8 cellular contexts compared by ENCODE assay signal in the genomic region with DNA sequence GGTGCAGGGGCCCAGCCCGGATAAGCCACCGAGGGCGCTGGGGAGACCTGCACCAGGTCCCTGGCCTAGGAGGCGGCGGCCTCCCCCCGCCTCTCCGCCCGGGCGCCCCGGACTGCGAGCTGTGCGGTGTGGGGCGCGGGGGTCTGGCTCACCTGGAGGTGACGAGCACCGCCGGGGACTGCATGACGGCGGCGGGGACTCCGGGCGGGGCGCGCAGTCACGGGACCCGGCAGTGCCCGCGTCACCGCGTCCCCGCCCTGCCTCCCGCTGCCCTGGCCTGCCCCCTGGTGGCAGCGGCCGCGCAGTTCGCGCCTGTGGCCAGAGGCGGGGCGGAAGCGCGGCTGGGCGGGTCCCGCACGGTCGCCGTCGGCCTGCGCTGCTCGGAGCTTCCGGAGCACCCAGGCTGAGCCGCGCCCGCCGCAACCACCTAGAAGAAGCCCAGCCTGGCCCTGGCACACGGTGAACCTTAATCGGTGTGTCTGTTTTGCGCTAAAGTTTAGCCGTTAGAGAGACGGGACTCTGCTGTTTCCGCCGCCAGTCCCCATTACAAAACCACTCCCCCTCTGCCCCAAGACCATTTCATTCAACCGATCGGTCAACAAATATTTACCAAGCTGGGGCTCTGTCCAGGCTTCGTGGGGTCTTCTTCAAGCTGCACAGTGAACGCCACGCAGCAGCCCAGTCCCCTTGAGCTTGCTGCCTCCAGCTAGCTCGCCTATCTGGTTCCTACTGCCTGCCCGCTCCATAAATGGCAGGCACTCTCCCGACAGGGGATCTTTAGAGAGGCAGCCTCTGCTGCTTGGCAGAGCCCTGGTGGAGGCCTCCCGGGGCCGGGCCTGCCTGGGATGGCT. TPM values are rescaled to one million over a fixed set of nuclear protein-coding genes. Genes with fewer than 3 reads are reported as not detected.
DNase-seq lines count a peak whose midpoint lies in the region; ATAC-seq and TF ChIP-seq lines count a peak whose summit lies in the region.

A gene with protein sequence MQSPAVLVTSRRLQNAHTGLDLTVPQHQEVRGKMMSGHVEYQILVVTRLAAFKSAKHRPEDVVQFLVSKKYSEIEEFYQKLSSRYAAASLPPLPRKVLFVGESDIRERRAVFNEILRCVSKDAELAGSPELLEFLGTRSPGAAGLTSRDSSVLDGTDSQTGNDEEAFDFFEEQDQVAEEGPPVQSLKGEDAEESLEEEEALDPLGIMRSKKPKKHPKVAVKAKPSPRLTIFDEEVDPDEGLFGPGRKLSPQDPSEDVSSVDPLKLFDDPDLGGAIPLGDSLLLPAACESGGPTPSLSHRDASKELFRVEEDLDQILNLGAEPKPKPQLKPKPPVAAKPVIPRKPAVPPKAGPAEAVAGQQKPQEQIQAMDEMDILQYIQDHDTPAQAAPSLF (minus strand): TSS at position 219 of the 851 bp plus-strand sequence. CDS start 35 bp downstream, at position 184.

- H3K36me3 ChIP-seq in Panc1 (ENCODE audit: control insufficient read depth, insufficient read depth, low read length), result no peaks in the 10 kb centered on the region

- no peaks in the 10 kb centered on the region for H3K27me3 ChIP-seq in Panc1 (ENCODE audit: control insufficient read depth, insufficient read depth, low read length)

- H3K27me3 Mint-ChIP-seq in naive thymus-derived CD8-positive, alpha-beta T cell, result peaks cover 0 to 3% (median 0%) of the 10 kb centered on the region in 5 donors

- peak within 1 kb of the TSS; percentile 94 to 98 (median 97) for H3K27ac Mint-ChIP-seq in naive thymus-derived CD8-positive, alpha-beta T cell

- peak within 1 kb of the TSS; percentile 87 to 93 for H3K4me3 ChIP-seq in Panc1 (ENCODE audit: low read depth in 2 of 2, low read length in 2 of 2)

- H3K27ac ChIP-seq in Panc1 (ENCODE audit: low read length), result peak within 1 kb of the TSS; percentile 88

- intact Hi-C loops in Panc1 (cut with micrococcal nuclease; ENCODE audit: unreplicated experiment), result loop anchor here (5.0 kb wide), 1 partner anchor 209 kb away; no protein-coding TSS in a partner anchor

- no peaks in the 10 kb centered on the region for H3K9me3 Mint-ChIP-seq in naive thymus-derived CD8-positive, alpha-beta T cell

- H3K4me1 ChIP-seq in Panc1 (ENCODE audit: control insufficient read depth, insufficient read depth, low read length), result peaks cover 9% of the 10 kb centered on the region

- H3K36me3 Mint-ChIP-seq in naive thymus-derived CD8-positive, alpha-beta T cell, result peaks cover 0 to 4% (median 0%) of the 10 kb centered on the region in 3 donors

- TF ChIP-seq CTCF in Panc1 (IDR thresholded peaks at IDR 0.05), result peak; percentile 98

- CTCF ChIA-PET in Panc1 (lab: Charles Lee), result interaction anchor here (0.6 to 1.0 kb wide), 4 partner anchors 165 to 354 kb away, joined by 3 to 12 read pairs (median 3); no protein-coding TSS in a partner anchor

- H3K4me3 Mint-ChIP-seq in naive thymus-derived CD8-positive, alpha-beta T cell, result peak within 1 kb of the TSS; percentile 79 to 95 (median 88)

- POLR2A ChIA-PET in Panc1 (lab: Charles Lee), result interaction anchor here (0.6 kb wide), 1 partner anchor 204 kb away, joined by 5 read pairs; no protein-coding TSS in a partner anchor
- POLR2A ChIA-PET in naive thymus-derived CD8-positive, alpha-beta T cell (lab: Charles Lee), result interaction anchor here (0.8 to 4.0 kb wide), 12 partner anchors 9 to 782 kb away, joined by 3 to 65 read pairs (median 4); a partner anchor contains a TSS

- in situ Hi-C loops in Panc1 (cut with HindIII; ENCODE audit: low pct_unique_long_range_greater_than_20kb, low sequenced_read_pairs), result no loop called here

- peaks cover 27 to 45% (median 37%) of the 10 kb centered on the region in 4 donors for H3K4me1 Mint-ChIP-seq in naive thymus-derived CD8-positive, alpha-beta T cell

- ATAC-seq in GM21447 (IDR thresholded peaks at IDR 0.05; ENCODE audit: unreplicated experiment) (peak; percentile 92), Panc1 (peak; percentile 98)
- ATAC-seq in naive thymus-derived CD8-positive, alpha-beta T cell, result peak; percentile 90 to 93

- no TSS peak for BruUV-seq in Panc1 (replicated peaks; lab: Mats Ljungman, UMichigan)

- peak; percentile 52 for DNase-seq in DMS153 treated with DMSO at 0.1 percent for 48 hours (lab: John Stamatoyannopoulos, UW; ENCODE audit: unreplicated experiment)
- peak; percentile 89 for DNase-seq in HuH-7 (ENCODE audit: low spot score)
- DNase-seq in Panc1 (ENCODE audit: low read depth, low spot score), result no peak
- peak; percentile 88 for DNase-seq in activated T-helper 1 cell treated with Interleukin-2 at 50 U/mL for 16 hours (ENCODE audit: low read depth)
- DNase-seq in fibroblast of gingiva (ENCODE audit: low read depth), result peak; percentile 73
- DNase-seq in naive thymus-derived CD8-positive, alpha-beta T cell, result peak; percentile 84 to 95 (median 90)
- peak; percentile 82 for DNase-seq in stimulated activated naive CD4-positive, alpha-beta T cell treated with Interleukin-2 at 50 U/mL for 16 hours (lab: John Stamatoyannopoulos, UW)

- H3K9me3 ChIP-seq in Panc1 (ENCODE audit: control insufficient read depth, insufficient read depth, low read depth, low read length), result no peaks in the 10 kb centered on the region

RNA-seq across cellular contexts. Expression of the gene that starts here (rescaled TPM):
- total RNA-seq in Panc1 (2021; ENCODE audit: unreplicated experiment), result 46.1 TPM
- polyA plus RNA-seq in Panc1 (2012; ENCODE audit: insufficient read length), result 45.1 TPM
- total RNA-seq in naive thymus-derived CD8-positive, alpha-beta T cell, result 10 to 100 TPM; 15.4 to 15.5 TPM
- 10 to 100 TPM; 11.0 to 15.4 (median 11.6) TPM for polyA plus RNA-seq in naive thymus-derived CD8-positive, alpha-beta T cell
